Comparison of ENCODE assay signal across 8 cellular contexts in genomic region chr14:104687601-104688504, GRCh38. TPM values are rescaled to one million over a fixed set of nuclear protein-coding genes. Genes with fewer than 3 reads are reported as not detected.
DNase-seq lines count a peak whose midpoint lies in the region; ATAC-seq and TF ChIP-seq lines count a peak whose summit lies in the region.

No MANE protein-coding gene starts in this region.

- H3K4me1 ChIP-seq in HEK293 (ENCODE audit: control insufficient read depth, insufficient read depth, low read length), result no peaks in the 10 kb centered on the region; the same call in 1 of the 2 replicates
- peaks cover 66% of the 10 kb centered on the region for H3K4me1 ChIP-seq in left ventricle myocardium inferior
- peaks cover 48% of the 10 kb centered on the region for H3K4me1 ChIP-seq in skeletal muscle satellite cell (ENCODE audit: control insufficient read depth, insufficient read depth, low read length)

- intact Hi-C loops in activated B cell treated with CpG ODN at 0.5 μM for 24 hours (cut with micrococcal nuclease) (loop anchor here (2.0 to 10.0 kb wide), 2 partner anchors 65 to 237 kb away; partner anchors contain the start of genes PLD4 and SIVA1), left ventricle myocardium inferior (cut with micrococcal nuclease) (no loop called here)

- H3K9ac ChIP-seq in skeletal muscle satellite cell (ENCODE audit: low read depth, low read length), result peak overlapping the region; percentile 47

- DNase-seq in ACHN (peak; percentile 85), activated B cell treated with CpG ODN at 0.5 μM for 24 hours (no peak), left ventricle myocardium inferior (peak; percentile 87), AML-193 (lab: John Stamatoyannopoulos, UW) (no peak), germinal center (ENCODE audit: low spot score) (no peak)
- no peak for DNase-seq in stimulated activated naive CD4-positive, alpha-beta T cell (lab: John Stamatoyannopoulos, UW)

- H3K9me3 ChIP-seq in HEK293 (ENCODE audit: control insufficient read depth, insufficient read depth, low read depth, low read length), result no peaks in the 10 kb centered on the region
- no peaks in the 10 kb centered on the region for H3K9me3 ChIP-seq in left ventricle myocardium inferior (replicated peaks)
- H3K9me3 ChIP-seq in skeletal muscle satellite cell (replicated peaks; ENCODE audit: low read length), result no peaks in the 10 kb centered on the region

- no peaks in the 10 kb centered on the region for H3K27me3 Mint-ChIP-seq in activated B cell treated with CpG ODN at 0.5 μM for 24 hours

- no peaks in the 10 kb centered on the region for H3K9me3 Mint-ChIP-seq in activated B cell treated with CpG ODN at 0.5 μM for 24 hours

- H3K36me3 ChIP-seq in HEK293 (ENCODE audit: control insufficient read depth in 2 of 2, insufficient read depth in 1 of 2, low read length in 2 of 2), result peaks cover 0 to 20% of the 10 kb centered on the region in 2 experiments; a peak in 1 of 3 replicates
- no peaks in the 10 kb centered on the region for H3K36me3 ChIP-seq in left ventricle myocardium inferior
- peaks cover 24% of the 10 kb centered on the region for H3K36me3 ChIP-seq in skeletal muscle satellite cell (ENCODE audit: insufficient read depth, low read length)

- POLR2A ChIA-PET in HEK293 (lab: Yijun Ruan, JAX), result interaction anchor here (1.1 kb wide), 1 partner anchor 22 kb away, joined by 3 read pairs; no protein-coding TSS in a partner anchor
- POLR2A ChIA-PET in activated B cell treated with CpG ODN at 0.5 μM for 24 hours (lab: Charles Lee), result interaction anchor here (0.6 to 1.6 kb wide), 7 partner anchors 10 to 30 kb away, joined by 3 to 9 read pairs (median 3); no protein-coding TSS in a partner anchor

- peak overlapping the region; percentile 37 for H3K27ac Mint-ChIP-seq in activated B cell treated with CpG ODN at 0.5 μM for 24 hours

- peaks cover 62% of the 10 kb centered on the region for H3K4me1 Mint-ChIP-seq in activated B cell treated with CpG ODN at 0.5 μM for 24 hours

- TF ChIP-seq CTCF in HEK293 (tag by site-specific recombination; IDR thresholded peaks at IDR 0.05), result no peak
- no peak for TF ChIP-seq CTCF in activated B cell treated with CpG ODN at 0.5 μM for 24 hours (IDR thresholded peaks at IDR 0.05)
- no peak for TF ChIP-seq CTCF in left ventricle myocardium inferior (IDR thresholded peaks at IDR 0.05; ENCODE audit: borderline replicate concordance)

- peak overlapping the region; percentile 57 for H3K4me3 Mint-ChIP-seq in activated B cell treated with CpG ODN at 0.5 μM for 24 hours

- H3K27ac ChIP-seq in HEK293 (ENCODE audit: extremely low read depth, low read depth, low read length) (no peak overlapping the region), left ventricle myocardium inferior (replicated peaks) (peak overlapping the region; percentile 89)

- H3K4me3 ChIP-seq in HEK293 (ENCODE audit: low read depth, low read length) (no peak overlapping the region), left ventricle myocardium inferior (peak overlapping the region; percentile 97), skeletal muscle satellite cell (ENCODE audit: low read length) (peak overlapping the region; percentile 95)

- CTCF ChIA-PET in HEK293 (lab: Yijun Ruan, JAX), result interaction anchor here (0.6 to 0.9 kb wide), 3 partner anchors 10 to 48 kb away, joined by 3 read pairs; no protein-coding TSS in a partner anchor
- CTCF ChIA-PET in activated B cell treated with CpG ODN at 0.5 μM for 24 hours (lab: Charles Lee), result no interaction called here

- H3K27me3 ChIP-seq in left ventricle myocardium inferior (ENCODE audit: low read depth), result no peaks in the 10 kb centered on the region
- H3K27me3 ChIP-seq in skeletal muscle satellite cell (ENCODE audit: control insufficient read depth, insufficient read depth, low read length), result no peaks in the 10 kb centered on the region

- in situ Hi-C loops in ACHN (cut with HindIII; ENCODE audit: low pct_ligation_motif_present, low pct_unique_long_range_greater_than_20kb, low sequenced_read_pairs), result no loop called here

- peak overlapping the region; percentile 81 for H3K4me2 ChIP-seq in skeletal muscle satellite cell (ENCODE audit: low read length)

- no peak for ATAC-seq in activated B cell treated with CpG ODN at 0.5 μM for 24 hours (ENCODE audit: low read depth)

- no peaks in the 10 kb centered on the region for H3K36me3 Mint-ChIP-seq in activated B cell treated with CpG ODN at 0.5 μM for 24 hours (ENCODE audit: low read depth)

TF ChIP-seq in HEK293, 187 proteins besides CTCF, POLR2A, EP300 and RAD21 (continues in another document):
- TF ChIP-seq KLF8 (tag by site-specific recombination; IDR thresholded peaks at IDR 0.05) (peak; percentile 18; the same call in 1 of the 2 replicates), ZNF114 (tag by site-specific recombination; IDR thresholded peaks at IDR 0.05) (no peak), ZNF335 (tag by site-specific recombination; conservative IDR thresholded peaks at IDR 0.05) (peak; percentile 58), GFI1B (tag by site-specific recombination; IDR thresholded peaks at IDR 0.05) (no peak), ZXDB (tag by site-specific recombination; IDR thresholded peaks at IDR 0.05) (no peak), ZBTB8A (tag by site-specific recombination; IDR thresholded peaks at IDR 0.05) (no peak), EGR2 (tag by site-specific recombination; IDR thresholded peaks at IDR 0.05; ENCODE audit: low read depth) (peak; percentile 92), ATF2 (tag by site-specific recombination; IDR thresholded peaks at IDR 0.05; ENCODE audit: low read depth) (no peak), PRDM6 (tag by site-specific recombination; IDR thresholded peaks at IDR 0.05) (no peak), ZNF707 (tag by site-specific recombination; IDR thresholded peaks at IDR 0.05) (no peak), ZBTB21 (tag by site-specific recombination; IDR thresholded peaks at IDR 0.05) (no peak), BCL6B (tag by site-specific recombination; IDR thresholded peaks at IDR 0.05) (peak; percentile 59; the same call in 1 of the 2 replicates), ZBTB17 (tag by site-specific recombination; IDR thresholded peaks at IDR 0.05) (no peak), PATZ1 (tag by site-specific recombination; IDR thresholded peaks at IDR 0.05) (0 out of 2 replicates have a peak, but pooled peaks have one; percentile 11), ZNF701 (tag by site-specific recombination; IDR thresholded peaks at IDR 0.05) (no peak), KLF16 (tag by site-specific recombination; IDR thresholded peaks at IDR 0.05) (no peak)

RNA-seq across cellular contexts. Expression of gene INF2, which starts 1.6 kb away (rescaled TPM):
- 38.6 and 47.2 TPM in 2 replicates for total RNA-seq in activated B cell treated with CpG ODN at 0.5 μM for 24 hours
- 28.5 TPM for total RNA-seq in left ventricle myocardium inferior
- total RNA-seq in skeletal muscle satellite cell (2012; rRNA removed), result 52.5 and 54.0 TPM in 2 replicates

RNA-seq across cellular contexts. Expression of gene ADSS1, which starts 36.2 kb away (rescaled TPM):
- total RNA-seq in activated B cell treated with CpG ODN at 0.5 μM for 24 hours (0.18 and 0.39 TPM in 2 replicates), left ventricle myocardium inferior (218 TPM)
- total RNA-seq in skeletal muscle satellite cell (2012; rRNA removed), result 1.0 and 2.8 TPM in 2 replicates

Comparison
In these comparisons a context has a peak if more than half of its experiments do, and no peak if none do; other contexts are left out.
1. DNase-seq: peak in ACHN (single experiment) and left ventricle myocardium inferior (single experiment); none in activated B cell treated with CpG ODN at 0.5 μM for 24 hours (single experiment), stimulated activated naive CD4-positive, alpha-beta T cell (0 of 6), AML-193 (0 of 2) and germinal center (single experiment).
2. RNA of gene ADSS1, which starts 36.2 kb away (total RNA-seq): 218 TPM in left ventricle myocardium inferior (single experiment); 0.18 to 0.39 TPM in activated B cell treated with CpG ODN at 0.5 μM for 24 hours; every median in the first group is over 100 times any median in the second.